In the genomic region with DNA sequence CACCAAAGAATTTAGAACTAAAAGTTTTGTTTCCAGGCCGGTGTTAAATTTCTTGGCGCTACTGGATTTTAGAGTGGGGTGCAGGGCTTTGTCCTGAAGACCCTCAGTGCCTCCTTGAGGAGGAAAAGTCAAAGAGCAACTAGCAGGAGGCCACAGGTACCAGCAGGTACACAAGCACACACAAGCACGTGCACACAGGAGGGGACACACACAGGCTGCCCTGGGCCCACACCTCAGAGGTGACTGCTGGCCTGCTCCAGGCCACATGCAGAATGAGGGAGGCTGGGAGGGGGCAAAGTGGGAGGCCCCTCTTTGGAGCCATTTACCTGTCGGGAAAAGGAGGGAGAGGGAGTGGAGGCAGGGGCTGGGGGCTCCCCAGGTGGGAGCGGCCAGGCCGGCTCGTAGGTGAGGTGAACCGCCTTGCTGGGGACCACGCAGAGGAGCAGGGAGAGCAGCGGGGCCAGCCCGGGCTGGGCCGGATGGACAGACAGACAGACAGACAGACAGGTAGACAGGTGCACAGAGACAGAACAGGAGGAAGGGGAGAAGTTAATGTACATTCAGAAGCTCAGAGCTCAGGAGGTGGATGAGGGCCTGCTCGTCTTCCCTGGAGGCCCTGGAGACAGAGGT, we compare ENCODE assay signal across 1 cellular context.
TF ChIP-seq lines count a peak whose summit lies in the region.

No MANE protein-coding gene starts in this region.

TF ChIP-seq in GM23338, 12 proteins besides CTCF, POLR2A, EP300 and RAD21 (continued from another document):
- TF ChIP-seq STAT1 (IDR thresholded peaks at IDR 0.05; ENCODE audit: unreplicated experiment) (no peak), POLR2AphosphoS5 (IDR thresholded peaks at IDR 0.05; ENCODE audit: low read depth) (no peak), EZH2 (IDR thresholded peaks at IDR 0.05; ENCODE audit: low read depth, unreplicated experiment) (no peak)
TF ChIP-seq in GM23338: peak in this region for 0.
